ENCODE assay signal across 8 cellular contexts in the genomic region with DNA sequence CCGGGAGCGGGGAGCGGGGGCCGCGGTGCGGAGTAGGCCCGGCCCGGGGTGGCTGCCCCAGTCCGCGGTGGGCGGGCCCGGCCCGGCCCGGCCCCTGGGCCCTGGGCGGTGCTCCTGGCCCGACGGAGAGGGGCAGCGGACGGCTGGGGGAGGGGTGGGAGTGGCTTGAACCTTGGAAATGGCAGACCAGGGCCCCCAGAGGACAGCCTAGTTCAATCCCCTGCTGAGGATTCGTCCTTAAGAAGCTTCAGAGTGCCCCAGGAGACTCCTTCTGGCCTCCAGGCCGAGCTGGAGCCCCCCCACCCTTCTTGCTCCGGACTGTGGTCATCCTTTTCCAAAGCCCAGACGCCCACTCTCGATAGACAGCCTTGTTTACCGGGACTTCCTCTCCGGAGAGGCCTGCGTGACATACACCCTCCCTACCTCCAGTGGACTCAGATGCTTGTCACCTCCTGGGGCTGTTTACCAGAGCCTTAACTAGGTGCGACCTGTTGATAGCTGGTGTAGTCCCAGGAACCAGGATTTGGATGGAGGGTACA. TPM values are rescaled to one million over a fixed set of nuclear protein-coding genes. Genes with fewer than 3 reads are reported as not detected.
A peak's percentile ranks its signal among the peaks of the same experiment; 100 is the strongest.
DNase-seq lines count a peak whose midpoint lies in the region; ATAC-seq, FAIRE-seq and TF ChIP-seq lines count a peak whose summit lies in the region.

No MANE protein-coding gene starts in this region.

- no peak for TF ChIP-seq POLR2A in H54 (IDR thresholded peaks at IDR 0.05; ENCODE audit: low read depth, low read length)

- H3K36me3 Mint-ChIP-seq in activated B cell treated with CpG ODN at 0.5 μM for 24 hours (ENCODE audit: low read depth): peaks cover 41% of the 10 kb centered on the region

- peaks cover 38% of the 10 kb centered on the region for H3K4me1 Mint-ChIP-seq in activated B cell treated with CpG ODN at 0.5 μM for 24 hours

- H3K27me3 Mint-ChIP-seq in activated B cell treated with CpG ODN at 0.5 μM for 24 hours: no peaks in the 10 kb centered on the region

- H3K9me2 ChIP-seq in Karpas-422 (replicated peaks; ENCODE audit: insufficient read depth, low read length): no peaks in the 10 kb centered on the region

- peak; percentile 57 for ATAC-seq in activated B cell treated with CpG ODN at 0.5 μM for 24 hours (ENCODE audit: low read depth)

- peak overlapping the region; percentile 57 for H3K27ac ChIP-seq in Karpas-422 (ENCODE audit: low read length)
- peak overlapping the region; percentile 98 for H3K27ac ChIP-seq in effector memory CD4-positive, alpha-beta T cell (ENCODE audit: insufficient read depth, low read length, poor library complexity, severe bottlenecking)

- DNase-seq in NCI-H345 (lab: John Stamatoyannopoulos, UW) (peak; percentile 48), NCI-H345 treated with DMSO at 0.1 percent for 48 hours (lab: John Stamatoyannopoulos, UW; ENCODE audit: unreplicated experiment) (no peak), H54 (ENCODE audit: insufficient read length, low spot score) (peak; percentile 55), Karpas-422 (peak; percentile 80), activated B cell treated with CpG ODN at 0.5 μM for 24 hours (no peak), medulla oblongata (ENCODE audit: extremely low spot score) (peak; percentile 60)
- DNase-seq in effector memory CD4-positive, alpha-beta T cell: peak in 1 of 3 donors; percentile 20
- DNase-seq in stimulated activated CD8-positive, alpha-beta memory T cell treated with anti-CD3 and anti-CD28 coated beads, Interleukin-4, amount 100 ng/mL, for 24 hours (ENCODE audit: low read depth): peak; percentile 48

- intact Hi-C loops in activated B cell treated with CpG ODN at 0.5 μM for 24 hours (cut with micrococcal nuclease): loop anchor here (2.0 to 5.0 kb wide), 5 partner anchors 33 to 1128 kb away; a partner anchor contains a TSS

- H3K4me3 ChIP-seq in Karpas-422 (ENCODE audit: low read length): peak overlapping the region; percentile 85
- peak overlapping the region; percentile 94 for H3K4me3 ChIP-seq in effector memory CD4-positive, alpha-beta T cell (ENCODE audit: insufficient read depth, low read depth, low read length, poor library complexity, severe bottlenecking)

- no peak overlapping the region; the same call in none of the 2 replicates for H2AFZ ChIP-seq in Karpas-422 (ENCODE audit: low read length)

- H3K27ac Mint-ChIP-seq in activated B cell treated with CpG ODN at 0.5 μM for 24 hours: peak overlapping the region; percentile 97

- no peaks in the 10 kb centered on the region for H3K27me3 ChIP-seq in Karpas-422 (ENCODE audit: low read length)
- H3K27me3 ChIP-seq in effector memory CD4-positive, alpha-beta T cell (replicated peaks; ENCODE audit: control insufficient read depth, insufficient read depth, low read length, poor library complexity, severe bottlenecking): no peaks in the 10 kb centered on the region

- H3K4me3 Mint-ChIP-seq in activated B cell treated with CpG ODN at 0.5 μM for 24 hours: peak overlapping the region; percentile 93

- peak overlapping the region; percentile 88 for H3K9ac ChIP-seq in Karpas-422 (ENCODE audit: low read length)

- TF ChIP-seq CTCF in activated B cell treated with CpG ODN at 0.5 μM for 24 hours (IDR thresholded peaks at IDR 0.05): no peak

- peaks cover 21% of the 10 kb centered on the region; the same call in 1 of the 2 replicates for H3K36me3 ChIP-seq in Karpas-422 (ENCODE audit: insufficient read depth, low read length)
- peaks cover 27% of the 10 kb centered on the region for H3K36me3 ChIP-seq in effector memory CD4-positive, alpha-beta T cell (ENCODE audit: control insufficient read depth, insufficient read depth, low read length)

- peaks cover 14% of the 10 kb centered on the region for H3K79me2 ChIP-seq in Karpas-422 (ENCODE audit: low read length)

- H4K20me1 ChIP-seq in Karpas-422 (ENCODE audit: insufficient read depth, low read depth, low read length): peaks cover 4% of the 10 kb centered on the region; the same call in 1 of the 2 replicates

- FAIRE-seq in H54 (lab: Jason Lieb, UNC): no peak

- H3K4me1 ChIP-seq in Karpas-422 (ENCODE audit: low read length): peaks cover 24% of the 10 kb centered on the region
- peaks cover 51% of the 10 kb centered on the region for H3K4me1 ChIP-seq in effector memory CD4-positive, alpha-beta T cell (ENCODE audit: control insufficient read depth, insufficient read depth, low read length, poor library complexity, severe bottlenecking)

- POLR2A ChIA-PET in activated B cell treated with CpG ODN at 0.5 μM for 24 hours (lab: Charles Lee): interaction anchor here (0.5 to 5.6 kb wide), 46 partner anchors 11 to 1335 kb away, joined by 3 to 257 read pairs (median 6); a partner anchor contains a TSS

- no peaks in the 10 kb centered on the region for H3K9me3 ChIP-seq in Karpas-422 (ENCODE audit: low read length)
- no peaks in the 10 kb centered on the region for H3K9me3 ChIP-seq in effector memory CD4-positive, alpha-beta T cell (ENCODE audit: control insufficient read depth, low read length)

- CTCF ChIA-PET in activated B cell treated with CpG ODN at 0.5 μM for 24 hours (lab: Charles Lee): interaction anchor here (0.8 to 9.3 kb wide), 16 partner anchors 11 to 235 kb away, joined by 3 to 353 read pairs (median 8); a partner anchor contains a TSS

- no peaks in the 10 kb centered on the region for H3K9me3 Mint-ChIP-seq in activated B cell treated with CpG ODN at 0.5 μM for 24 hours

- H3K4me2 ChIP-seq in Karpas-422 (ENCODE audit: low read depth, low read length, poor library complexity, severe bottlenecking): peak overlapping the region; percentile 82

RNA-seq across cellular contexts. Expression of a gene that starts 0.5 kb away (rescaled TPM):
- 50.8 and 109 TPM in 2 replicates for total RNA-seq in Karpas-422 (2014; rRNA removed; shearing (Covaris generic); ENCODE audit: low replicate concordance)
- 121 and 130 TPM in 2 replicates for total RNA-seq in activated B cell treated with CpG ODN at 0.5 μM for 24 hours

RNA-seq across cellular contexts. Expression of a gene that starts 0.7 kb away (rescaled TPM):
- 1.1 and 3.6 TPM in 2 replicates for total RNA-seq in Karpas-422 (2014; rRNA removed; shearing (Covaris generic); ENCODE audit: low replicate concordance)
- 56.0 and 61.1 TPM in 2 replicates for total RNA-seq in activated B cell treated with CpG ODN at 0.5 μM for 24 hours

RNA-seq across cellular contexts. Expression of a gene that starts 12.4 kb away (rescaled TPM):
- total RNA-seq in Karpas-422 (2014; rRNA removed; shearing (Covaris generic); ENCODE audit: low replicate concordance): 53.3 and 77.2 TPM in 2 replicates
- 70.6 and 80.0 TPM in 2 replicates for total RNA-seq in activated B cell treated with CpG ODN at 0.5 μM for 24 hours

RNA-seq across cellular contexts. Expression of a gene that starts 31.4 kb away (rescaled TPM):
- total RNA-seq in Karpas-422 (2014; rRNA removed; shearing (Covaris generic); ENCODE audit: low replicate concordance): not detected in 2 replicates
- 0.02 and 0.04 TPM in 2 replicates for total RNA-seq in activated B cell treated with CpG ODN at 0.5 μM for 24 hours

Comparison
In these comparisons a context has a peak if more than half of its experiments do, and no peak if none do; other contexts are left out.
1. DNase-seq: peak in NCI-H345 (single experiment), H54 (single experiment), Karpas-422 (single experiment), medulla oblongata (single experiment) and stimulated activated CD8-positive, alpha-beta memory T cell treated with anti-CD3 and anti-CD28 coated beads, Interleukin-4, amount 100 ng/mL, for 24 hours (single experiment); none in NCI-H345 treated with DMSO at 0.1 percent for 48 hours (single experiment) and activated B cell treated with CpG ODN at 0.5 μM for 24 hours (single experiment).
2. RNA of a gene that starts 0.7 kb away (total RNA-seq): 56.0 to 61.1 TPM in activated B cell treated with CpG ODN at 0.5 μM for 24 hours; 1.1 to 3.6 TPM in Karpas-422; every median in the first group is over 10 times any median in the second.